Comparison of ENCODE assay signal across 9 cellular contexts in genomic region chr11:120547871-120548681, GRCh38. TPM values are rescaled to one million over a fixed set of nuclear protein-coding genes. Genes with fewer than 3 reads are reported as not detected.
DNase-seq lines count a peak whose midpoint lies in the region; ATAC-seq and TF ChIP-seq lines count a peak whose summit lies in the region.
"Had no signal": no experiment of that assay in that cellular context is flagged by ENCODE, and none has a peak within 500 bp of the region (broad histone marks: within the 10 kb centered on the region; RNA-seq: fewer than 3 reads in every experiment).

No MANE protein-coding gene starts in this region.

- peaks cover 35% of the 10 kb centered on the region for H3K4me1 Mint-ChIP-seq in nephron
- peaks cover 0 to 10% (median 4%) of the 10 kb centered on the region in 7 donors for H3K4me1 Mint-ChIP-seq in naive thymus-derived CD4-positive, alpha-beta T cell
- no peaks in the 10 kb centered on the region for H3K4me1 Mint-ChIP-seq in activated T-helper 2 cell treated with anti-CD3 and anti-CD28 coated beads, Interferon-gamma antibody, Interleukin-2, Interleukin-4, amounts not matched to agents 10 μg/mL and 5 μg/mL and 100 μg/mL, durations not matched to agents 14 hours and 24 hours and 36 hours (ENCODE audit: low read depth)

- peak overlapping the region; percentile 45 to 83 (median 74) for H3K27ac Mint-ChIP-seq in nephron
- no peak overlapping the region for H3K27ac Mint-ChIP-seq in naive thymus-derived CD4-positive, alpha-beta T cell
- no peak overlapping the region for H3K27ac Mint-ChIP-seq in activated T-helper 2 cell treated with anti-CD3 and anti-CD28 coated beads, Interferon-gamma antibody, Interleukin-2, Interleukin-4, amounts not matched to agents 10 μg/mL and 5 μg/mL and 100 μg/mL, durations not matched to agents 14 hours and 24 hours and 36 hours
- H3K27ac Mint-ChIP-seq: CD4-positive, CD25-positive, alpha-beta regulatory T cell had no signal

- TF ChIP-seq CTCF in nephron (IDR thresholded peaks at IDR 0.05; ENCODE audit: unreplicated experiment in 3 of 3), result no peak

- no peaks in the 10 kb centered on the region for H3K4me1 ChIP-seq in naive thymus-derived CD4-positive, alpha-beta T cell (ENCODE audit: control insufficient read depth in 2 of 2, insufficient read depth in 2 of 2, low read length in 2 of 2)

- H3K36me3 ChIP-seq in naive thymus-derived CD4-positive, alpha-beta T cell (ENCODE audit: control insufficient read depth in 2 of 3, insufficient read depth in 3 of 3, low read length in 3 of 3), result no peaks in the 10 kb centered on the region

- CTCF ChIA-PET in naive thymus-derived CD4-positive, alpha-beta T cell (lab: Charles Lee), result interaction anchor here (0.8 kb wide), 1 partner anchor 38 kb away, joined by 3 read pairs; no protein-coding TSS in a partner anchor

- no peaks in the 10 kb centered on the region for H3K9me3 Mint-ChIP-seq in nephron
- no peaks in the 10 kb centered on the region for H3K9me3 Mint-ChIP-seq in naive thymus-derived CD4-positive, alpha-beta T cell
- no peaks in the 10 kb centered on the region for H3K9me3 Mint-ChIP-seq in activated T-helper 2 cell treated with anti-CD3 and anti-CD28 coated beads, Interferon-gamma antibody, Interleukin-2, Interleukin-4, amounts not matched to agents 10 μg/mL and 5 μg/mL and 100 μg/mL, durations not matched to agents 14 hours and 24 hours and 36 hours

- H3K36me3 Mint-ChIP-seq in nephron (ENCODE audit: low read depth), result no peaks in the 10 kb centered on the region
- H3K36me3 Mint-ChIP-seq in naive thymus-derived CD4-positive, alpha-beta T cell, result no peaks in the 10 kb centered on the region
- no peaks in the 10 kb centered on the region for H3K36me3 Mint-ChIP-seq in activated T-helper 2 cell treated with anti-CD3 and anti-CD28 coated beads, Interferon-gamma antibody, Interleukin-2, Interleukin-4, amounts not matched to agents 10 μg/mL and 5 μg/mL and 100 μg/mL, durations not matched to agents 14 hours and 24 hours and 36 hours (ENCODE audit: low read depth)
- H3K36me3 Mint-ChIP-seq: CD4-positive, CD25-positive, alpha-beta regulatory T cell had no signal

- DNase-seq in NCI-H1694 (lab: John Stamatoyannopoulos, UW) (peak; percentile 21), NCI-H1694 treated with DMSO at 0.1 percent for 48 hours (lab: John Stamatoyannopoulos, UW) (no peak), SHP77 treated with DMSO at 0.1 percent for 48 hours (lab: John Stamatoyannopoulos, UW) (peak; percentile 67), fibroblast of gingiva (ENCODE audit: low read depth) (peak; percentile 94)
- no peak for DNase-seq in naive thymus-derived CD4-positive, alpha-beta T cell
- DNase-seq in activated T-helper 2 cell treated with anti-CD3 and anti-CD28 coated beads, Interferon-gamma antibody, Interleukin-2, Interleukin-4, amounts not matched to agents 10 μg/mL and 5 μg/mL and 100 μg/mL, durations not matched to agents 14 hours and 24 hours and 36 hours (ENCODE audit: low spot score), result no peak
- DNase-seq: CD4-positive, CD25-positive, alpha-beta regulatory T cell had no signal

- H3K9me3 ChIP-seq in naive thymus-derived CD4-positive, alpha-beta T cell (ENCODE audit: control insufficient read depth in 2 of 3, low read length in 3 of 3), result no peaks in the 10 kb centered on the region

- intact Hi-C loops in naive thymus-derived CD4-positive, alpha-beta T cell (cut with micrococcal nuclease), result no loop called here
- intact Hi-C loops in activated T-helper 2 cell treated with anti-CD3 and anti-CD28 coated beads, Interferon-gamma antibody, Interleukin-2, Interleukin-4, amounts not matched to agents 10 μg/mL and 5 μg/mL and 100 μg/mL, durations not matched to agents 14 hours and 24 hours and 36 hours (cut with micrococcal nuclease), result no loop called here

- H3K4me3 ChIP-seq in naive thymus-derived CD4-positive, alpha-beta T cell (ENCODE audit: low read length), result no peak overlapping the region

- no peak for ATAC-seq in naive thymus-derived CD4-positive, alpha-beta T cell
- ATAC-seq in GM19455 (IDR thresholded peaks at IDR 0.05; ENCODE audit: unreplicated experiment), result no peak

- peaks cover 9% of the 10 kb centered on the region for H3K27me3 Mint-ChIP-seq in nephron (ENCODE audit: low read depth)
- peaks cover 0 to 38% (median 10%) of the 10 kb centered on the region in 5 donors for H3K27me3 Mint-ChIP-seq in naive thymus-derived CD4-positive, alpha-beta T cell
- H3K27me3 Mint-ChIP-seq in activated T-helper 2 cell treated with anti-CD3 and anti-CD28 coated beads, Interferon-gamma antibody, Interleukin-2, Interleukin-4, amounts not matched to agents 10 μg/mL and 5 μg/mL and 100 μg/mL, durations not matched to agents 14 hours and 24 hours and 36 hours (ENCODE audit: low read depth), result peaks cover 1% of the 10 kb centered on the region

- H3K27me3 ChIP-seq in naive thymus-derived CD4-positive, alpha-beta T cell (ENCODE audit: control insufficient read depth in 2 of 2, insufficient read depth in 2 of 2, low read length in 2 of 2), result no peaks in the 10 kb centered on the region

- POLR2A ChIA-PET in naive thymus-derived CD4-positive, alpha-beta T cell (lab: Charles Lee), result no interaction called here

- H3K27ac ChIP-seq in naive thymus-derived CD4-positive, alpha-beta T cell (ENCODE audit: low read depth, low read length), result no peak overlapping the region

- H3K4me3 Mint-ChIP-seq in nephron, result peak overlapping the region in 1 of 3 experiments; percentile 22
- H3K4me3 Mint-ChIP-seq in naive thymus-derived CD4-positive, alpha-beta T cell, result no peak overlapping the region
- H3K4me3 Mint-ChIP-seq in activated T-helper 2 cell treated with anti-CD3 and anti-CD28 coated beads, Interferon-gamma antibody, Interleukin-2, Interleukin-4, amounts not matched to agents 10 μg/mL and 5 μg/mL and 100 μg/mL, durations not matched to agents 14 hours and 24 hours and 36 hours (ENCODE audit: low read depth), result no peak overlapping the region
- H3K4me3 Mint-ChIP-seq: CD4-positive, CD25-positive, alpha-beta regulatory T cell had no signal

RNA-seq across cellular contexts. Expression of gene GRIK4, which starts 36.5 kb away (rescaled TPM):
- total RNA-seq in naive thymus-derived CD4-positive, alpha-beta T cell, result 1 to 10 TPM in 1 of 5 experiments, under 1 TPM in 1, not detected in 3; 0.93 to 3.8 TPM
- not detected for polyA plus RNA-seq in naive thymus-derived CD4-positive, alpha-beta T cell
- not detected in 2 replicates for total RNA-seq in activated T-helper 2 cell treated with anti-CD3 and anti-CD28 coated beads, Interferon-gamma antibody, Interleukin-2, Interleukin-4, amounts not matched to agents 10 μg/mL and 5 μg/mL and 100 μg/mL, durations not matched to agents 14 hours and 24 hours and 36 hours
- total RNA-seq: CD4-positive, CD25-positive, alpha-beta regulatory T cell had no signal
- polyA plus RNA-seq: CD4-positive, CD25-positive, alpha-beta regulatory T cell had no signal

Comparison
In these comparisons a context has a peak if more than half of its experiments do, and no peak if none do; other contexts are left out.
1. DNase-seq: peak in NCI-H1694 (single experiment), SHP77 treated with DMSO at 0.1 percent for 48 hours (single experiment) and fibroblast of gingiva (single experiment); none in NCI-H1694 treated with DMSO at 0.1 percent for 48 hours (single experiment), naive thymus-derived CD4-positive, alpha-beta T cell (0 of 9) and activated T-helper 2 cell treated with anti-CD3 and anti-CD28 coated beads, Interferon-gamma antibody, Interleukin-2, Interleukin-4, amounts not matched to agents 10 μg/mL and 5 μg/mL and 100 μg/mL, durations not matched to agents 14 hours and 24 hours and 36 hours (single experiment).
2. H3K27ac Mint-ChIP-seq: peak in nephron (3 of 3); none in naive thymus-derived CD4-positive, alpha-beta T cell (0 of 9) and activated T-helper 2 cell treated with anti-CD3 and anti-CD28 coated beads, Interferon-gamma antibody, Interleukin-2, Interleukin-4, amounts not matched to agents 10 μg/mL and 5 μg/mL and 100 μg/mL, durations not matched to agents 14 hours and 24 hours and 36 hours (single experiment).